ENCODE assay signal across 21 cellular contexts in the genomic region with DNA sequence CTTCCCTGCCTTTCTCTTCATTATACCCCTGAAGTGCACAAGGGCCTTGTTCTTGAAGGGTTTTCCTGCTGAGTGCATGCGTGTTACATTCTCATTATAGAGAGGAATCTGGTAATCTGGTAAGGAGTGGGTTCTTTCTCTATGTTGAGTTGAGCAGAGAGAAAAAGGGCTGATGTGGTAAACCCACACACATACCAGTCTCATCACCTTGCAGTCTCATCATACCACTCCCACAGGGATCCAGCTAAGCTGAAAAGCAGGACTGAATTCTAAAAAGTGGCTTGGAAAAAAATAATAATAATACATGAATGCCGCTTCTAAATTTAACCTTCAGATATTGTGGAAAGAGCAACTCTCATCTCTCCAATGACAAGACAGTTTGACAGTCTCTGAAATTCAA. TPM values are rescaled to one million over a fixed set of nuclear protein-coding genes. Genes with fewer than 3 reads are reported as not detected.
"Had no signal": no experiment of that assay in that cellular context is flagged by ENCODE, and none has a peak within 500 bp of the region (broad histone marks: within the 10 kb centered on the region; RNA-seq: fewer than 3 reads in every experiment).

No MANE protein-coding gene starts in this region.

- DNase-seq: KBM-7, MV-4-11, NCI-H1048, NCI-H1105, NCI-H1436 treated with DMSO at 0.1 percent for 48 hours, NCI-H1694, NCI-H187 treated with DMSO at 0.1 percent for 48 hours, NCI-H2029 treated with DMSO at 0.1 percent for 48 hours, NCI-H2171, NCI-H446, NCI-H510A, NCI-H524 treated with DMSO at 0.1 percent for 48 hours, NCI-H69, NCI-H774, Right ventricle myocardium superior, RPMI8226, SIG-M5 had no signal

- H3K27ac ChIP-seq: SJSA1, SK-N-MC had no signal

- H3K9me3 ChIP-seq: SJSA1 had no signal

- FAIRE-seq: RCC 7860 had no signal

- H3K4me3 ChIP-seq: SJSA1, SK-N-MC had no signal

- H3K36me3 ChIP-seq: SJSA1 had no signal

- H3K27me3 ChIP-seq: SJSA1 had no signal

RNA-seq across cellular contexts. Expression of a gene that starts 10.5 kb away (rescaled TPM):
- total RNA-seq: LHCN-M2, Right ventricle myocardium superior had no signal
